ENCODE assay signal across 8 cellular contexts in genomic region chr17:58658804-58659713, GRCh38. TPM values are rescaled to one million over a fixed set of nuclear protein-coding genes. Genes with fewer than 3 reads are reported as not detected.
DNase-seq lines count a peak whose midpoint lies in the region; ATAC-seq and TF ChIP-seq lines count a peak whose summit lies in the region.

No MANE protein-coding gene starts in this region.

- ATAC-seq in Right ventricle myocardium superior (ENCODE audit: poor library complexity), result peak; percentile 98

- peak overlapping the region; percentile 86 for H2AFZ ChIP-seq in SK-N-SH (ENCODE audit: low read depth)

- H3K27me3 ChIP-seq in SK-N-SH (ENCODE audit: insufficient read depth), result no peaks in the 10 kb centered on the region
- no peaks in the 10 kb centered on the region for H3K27me3 ChIP-seq in ovary
- no peaks in the 10 kb centered on the region for H3K27me3 ChIP-seq in thymus (ENCODE audit: control insufficient read depth, insufficient read depth)

- peak overlapping the region; percentile 50 to 59 for H3K4me3 ChIP-seq in SK-N-SH (ENCODE audit: low read depth in 2 of 2, low read length in 1 of 2)
- peak overlapping the region; percentile 33 for H3K4me3 ChIP-seq in ovary
- peak overlapping the region; percentile 27 for H3K4me3 ChIP-seq in thymus (ENCODE audit: low read length)

- CTCF ChIA-PET in HEK293T (lab: Yijun Ruan, JAX) (no interaction called here), SK-N-SH (lab: Yijun Ruan, JAX) (interaction anchor here (0.9 to 2.8 kb wide), 4 partner anchors 19 to 345 kb away, joined by 3 to 9 read pairs (median 6); no protein-coding TSS in a partner anchor)

- POLR2A ChIA-PET in HEK293T (lab: Yijun Ruan, JAX) (interaction anchor here (0.6 to 5.4 kb wide), 23 partner anchors 8 to 140 kb away, joined by 3 to 94 read pairs (median 5); partner anchors contain the start of genes RAD51C and TEX14), SK-N-SH (lab: Yijun Ruan, JAX) (interaction anchor here (0.6 to 6.8 kb wide), 14 partner anchors 11 to 356 kb away, joined by 3 to 64 read pairs (median 4); partner anchors contain the start of genes RAD51C and TEX14)

- peak overlapping the region; percentile 87 for H3K9ac ChIP-seq in SK-N-SH

- peak; percentile 82 for DNase-seq in GM03348 (ENCODE audit: low spot score)
- DNase-seq in HEK293T (ENCODE audit: extremely low spot score), result peak; percentile 87
- DNase-seq in NCI-H1092 (lab: John Stamatoyannopoulos, UW), result peak; percentile 84
- DNase-seq in SK-N-SH, result peak; percentile 93
- peak; percentile 51 for DNase-seq in activated naive CD8-positive, alpha-beta T cell treated with anti-CD3 and anti-CD28 coated beads, Interleukin-2, amount 50 U/mL, for 16 hours (ENCODE audit: low read depth, low spot score)
- DNase-seq in Right ventricle myocardium superior, result peak; percentile 49
- peak; percentile 61 to 82 (median 68) for DNase-seq in ovary

- H3K4me1 ChIP-seq in SK-N-SH (ENCODE audit: control insufficient read depth in 1 of 2, insufficient read depth in 2 of 2, low read depth in 1 of 2, low read length in 1 of 2) (no peaks in the 10 kb centered on the region; a peak in 1 of 4 replicates), ovary (ENCODE audit: insufficient read depth) (no peaks in the 10 kb centered on the region), thymus (ENCODE audit: control insufficient read depth, insufficient read depth, low read length) (no peaks in the 10 kb centered on the region)

- peak overlapping the region; percentile 80 for H3K4me2 ChIP-seq in SK-N-SH

- intact Hi-C loops in Right ventricle myocardium superior (cut with DNase I), result no loop called here
- intact Hi-C loops in ovary (cut with DNase I), result no loop called here

- H3K9me3 ChIP-seq in SK-N-SH, result no peaks in the 10 kb centered on the region
- no peaks in the 10 kb centered on the region for H3K9me3 ChIP-seq in ovary
- H3K9me3 ChIP-seq in thymus (ENCODE audit: control insufficient read depth), result no peaks in the 10 kb centered on the region

- TF ChIP-seq EP300 in SK-N-SH (IDR thresholded peaks at IDR 0.05; ENCODE audit: borderline replicate concordance in 1 of 2, low read depth in 1 of 2, low read length in 1 of 2) (peak; percentile 75 to 86), ovary (IDR thresholded peaks at IDR 0.05) (peak; percentile 38)

- peak; percentile 88 for TF ChIP-seq POLR2A in ovary (IDR thresholded peaks at IDR 0.05)

- WGBS in SK-N-SH (ENCODE audit: low lambda C conversion rate), result 2% methylated on average over 38 of the region's 38 CpGs
- WGBS in ovary, 3 donors, result 1% methylated on average over 38 of the region's 38 CpGs
- WGBS in thymus, result 2% methylated on average over 38 of the region's 38 CpGs

- TF ChIP-seq CTCF in SK-N-SH (IDR thresholded peaks at IDR 0.05), result no peak
- peak in 1 of 3 donors; percentile 37 for TF ChIP-seq CTCF in ovary (IDR thresholded peaks at IDR 0.05)

- H3K9me2 ChIP-seq in SK-N-SH, result no peaks in the 10 kb centered on the region

- no peaks in the 10 kb centered on the region for H4K20me1 ChIP-seq in SK-N-SH (ENCODE audit: insufficient read depth)

- H3F3A ChIP-seq in SK-N-SH (replicated peaks; ENCODE audit: insufficient read depth), result peaks cover 18% of the 10 kb centered on the region

- H3K27ac ChIP-seq in SK-N-SH (ENCODE audit: low read depth in 2 of 2, low read length in 1 of 2), result peak overlapping the region; percentile 76 to 97
- H3K27ac ChIP-seq in ovary, result peak overlapping the region; percentile 30 to 34
- no peak overlapping the region for H3K27ac ChIP-seq in thymus (ENCODE audit: low read depth)

- H3K79me2 ChIP-seq in SK-N-SH (ENCODE audit: insufficient read depth), result no peaks in the 10 kb centered on the region

- H3K36me3 ChIP-seq in SK-N-SH (replicated peaks in 1 of 2; ENCODE audit: control insufficient read depth in 1 of 2, insufficient read depth in 2 of 2, low read length in 1 of 2), result no peaks in the 10 kb centered on the region
- no peaks in the 10 kb centered on the region for H3K36me3 ChIP-seq in ovary
- no peaks in the 10 kb centered on the region for H3K36me3 ChIP-seq in thymus (ENCODE audit: control insufficient read depth, insufficient read depth)

- 0 out of 2 replicates have a peak, but pooled peaks have one; percentile 28 for TF ChIP-seq RAD21 in SK-N-SH (IDR thresholded peaks at IDR 0.05; ENCODE audit: low read length)

TF ChIP-seq in HEK293T, 16 proteins besides CTCF, POLR2A, EP300 and RAD21:
- TF ChIP-seq PKNOX1 (IDR thresholded peaks at IDR 0.05), result peak; percentile 18
- peak; percentile 80; the same call in 1 of the 2 replicates for TF ChIP-seq ARNT (IDR thresholded peaks at IDR 0.05)
- TF ChIP-seq L3MBTL2 (conservative IDR thresholded peaks at IDR 0.05), result peak; percentile 85
- peak; percentile 77 for TF ChIP-seq SUZ12 (IDR thresholded peaks at IDR 0.05)
- TF ChIP-seq BHLHE40 (IDR thresholded peaks at IDR 0.05; ENCODE audit: borderline replicate concordance), result peak; percentile 82
- peak; percentile 98 for TF ChIP-seq FOXK2 (IDR thresholded peaks at IDR 0.05)
- TF ChIP-seq HDGF (IDR thresholded peaks at IDR 0.05; ENCODE audit: borderline replicate concordance), result no peak
- TF ChIP-seq ZNF384 (IDR thresholded peaks at IDR 0.05), result peak; percentile 90
- peak; percentile 46; the same call in 1 of the 2 replicates for TF ChIP-seq SP1 (IDR thresholded peaks at IDR 0.05)
- TF ChIP-seq NFRKB (IDR thresholded peaks at IDR 0.05), result peak; percentile 93
- TF ChIP-seq TARDBP (IDR thresholded peaks at IDR 0.05), result peak; percentile 100
- TF ChIP-seq FOXM1 (IDR thresholded peaks at IDR 0.05; ENCODE audit: borderline replicate concordance), result peak; percentile 64; the same call in 1 of the 2 replicates
- TF ChIP-seq CTBP1 (IDR thresholded peaks at IDR 0.05; ENCODE audit: borderline replicate concordance), result peak; percentile 87; the same call in 1 of the 2 replicates
- 0 out of 2 replicates have a peak, but pooled peaks have one; percentile 4 for TF ChIP-seq FOXA1 (IDR thresholded peaks at IDR 0.05)
- TF ChIP-seq LEF1 (IDR thresholded peaks at IDR 0.05; ENCODE audit: borderline replicate concordance), result peak; percentile 51; the same call in 1 of the 2 replicates
- peak; percentile 100 for TF ChIP-seq ELF4 (IDR thresholded peaks at IDR 0.05)
TF ChIP-seq in HEK293T: peak in this region for 15.

TF ChIP-seq in SK-N-SH, 30 proteins besides CTCF, POLR2A, EP300 and RAD21 (continues in another document):
- peak; percentile 100 for TF ChIP-seq SIN3A (IDR thresholded peaks at IDR 0.05; ENCODE audit: borderline replicate concordance, low read depth, low read length)
- peak; percentile 84 for TF ChIP-seq MAX (IDR thresholded peaks at IDR 0.05; ENCODE audit: low read depth)
- no peak for TF ChIP-seq USF2 (IDR thresholded peaks at IDR 0.05; ENCODE audit: borderline replicate concordance, low read depth, low read length)
- no peak; the same call in 1 of the 2 replicates for TF ChIP-seq SMC3 (IDR thresholded peaks at IDR 0.05; ENCODE audit: low read depth, low read length)
- TF ChIP-seq ZBTB33 (IDR thresholded peaks at IDR 0.05; ENCODE audit: borderline replicate concordance, low read depth), result peak; percentile 95
- TF ChIP-seq PBX3 (IDR thresholded peaks at IDR 0.05), result peak; percentile 97
- TF ChIP-seq NFIC (IDR thresholded peaks at IDR 0.05; ENCODE audit: borderline replicate concordance), result peak; percentile 60; the same call in 1 of the 2 replicates
- peak; percentile 78 for TF ChIP-seq FOXJ3 (CRISPR knock-in tag; IDR thresholded peaks at IDR 0.05)
- peak; percentile 62 for TF ChIP-seq GATA2 (CRISPR knock-in tag; IDR thresholded peaks at IDR 0.05)

RNA-seq across cellular contexts. Expression of gene TEX14, which starts 32.8 kb away (rescaled TPM):
- 0.02 TPM in 1 of 2 replicates, not detected in the other for polyA plus RNA-seq in SK-N-SH (2012; rRNA removed)
- 0.03 and 0.06 TPM in 2 replicates for polyA plus RNA-seq in SK-N-SH (2012; cell fraction: cytosol; rRNA removed)
- 0.06 and 0.14 TPM in 2 replicates for polyA plus RNA-seq in SK-N-SH (2012; cell fraction: nucleus; rRNA removed)
- total RNA-seq in Right ventricle myocardium superior, result 0.13 TPM
- 1 to 10 TPM in 1 of 7 donors, under 1 TPM in 6; 0.11 to 1.0 (median 0.24) TPM for total RNA-seq in ovary
- under 1 TPM; 0.34 to 0.48 TPM for polyA plus RNA-seq in ovary
- polyA plus RNA-seq in thymus, result 0.46 TPM

RNA-seq across cellular contexts. Expression of gene RAD51C, which starts 33.3 kb away (rescaled TPM):
- 36.1 and 38.7 TPM in 2 replicates for polyA plus RNA-seq in SK-N-SH (2012; rRNA removed)
- 48.2 and 63.7 TPM in 2 replicates for polyA plus RNA-seq in SK-N-SH (2012; cell fraction: cytosol; rRNA removed)
- 14.8 and 20.6 TPM in 2 replicates for polyA plus RNA-seq in SK-N-SH (2012; cell fraction: nucleus; rRNA removed)
- total RNA-seq in Right ventricle myocardium superior, result 38.5 TPM
- 10 to 100 TPM; 14.2 to 22.2 (median 19.3) TPM for total RNA-seq in ovary
- 10 to 100 TPM; 20.1 to 32.1 TPM for polyA plus RNA-seq in ovary
- 31.1 TPM for polyA plus RNA-seq in thymus
